Comparison of ENCODE assay signal across 27 cellular contexts in the genomic region with DNA sequence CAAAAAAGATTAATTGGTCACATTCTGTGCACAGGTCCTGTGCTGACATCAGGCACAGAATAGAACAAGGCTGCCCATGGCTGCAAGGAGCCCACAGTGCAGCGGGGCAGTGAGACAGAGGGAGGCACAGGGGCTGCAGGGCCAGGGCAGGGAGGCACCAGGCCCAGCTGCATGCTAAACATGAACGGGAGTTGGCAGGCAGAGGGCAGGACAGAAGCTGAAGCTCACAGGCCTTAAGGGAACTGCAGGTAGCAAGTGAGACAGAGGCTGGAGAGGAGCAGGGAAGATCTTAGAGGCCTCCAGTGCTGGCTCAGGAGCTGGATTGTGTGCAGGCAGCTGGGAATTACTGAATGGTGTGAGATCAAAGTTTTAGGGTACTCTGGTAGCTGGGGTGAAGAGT. TPM values are rescaled to one million over a fixed set of nuclear protein-coding genes. Genes with fewer than 3 reads are reported as not detected.
DNase-seq lines count a peak whose midpoint lies in the region; ATAC-seq, FAIRE-seq and TF ChIP-seq lines count a peak whose summit lies in the region.
"Had no signal": no experiment of that assay in that cellular context is flagged by ENCODE, and none has a peak within 500 bp of the region (broad histone marks: within the 10 kb centered on the region; RNA-seq: fewer than 3 reads in every experiment).

No MANE protein-coding gene starts in this region.

- POLR2A ChIA-PET in SK-N-SH (lab: Yijun Ruan, JAX): no interaction called here

- TF ChIP-seq RAD21 in SK-N-SH (IDR thresholded peaks at IDR 0.05; ENCODE audit: low read length): no peak

- no peak for FAIRE-seq in RCC 7860 (lab: Jason Lieb, UNC)
- FAIRE-seq: islet of Langerhans, urothelium cell line had no signal

- peak; percentile 23; the same call in 1 of the 3 replicates for ATAC-seq in SK-N-SH treated with all-trans-retinoic acid at 6 μM for 48 hours
- ATAC-seq: left ventricle myocardium superior, Right ventricle myocardium inferior had no signal

- TF ChIP-seq CTCF in SK-N-SH (IDR thresholded peaks at IDR 0.05) (no peak), colonic mucosa (IDR thresholded peaks at IDR 0.05) (no peak), coronary artery (IDR thresholded peaks at IDR 0.05) (no peak)

- H3K4me1 ChIP-seq in SK-N-SH (ENCODE audit: control insufficient read depth in 1 of 2, insufficient read depth in 2 of 2, low read depth in 1 of 2, low read length in 1 of 2) (no peaks in the 10 kb centered on the region; a peak in 1 of 4 replicates), colonic mucosa (no peaks in the 10 kb centered on the region)
- H3K4me1 ChIP-seq: HAP-1, suprapubic skin had no signal

- H3K9ac ChIP-seq in SK-N-SH (no peak overlapping the region), colonic mucosa (ENCODE audit: low read depth in 2 of 2, low read length in 2 of 2) (no peak overlapping the region)

- no peaks in the 10 kb centered on the region for H3F3A ChIP-seq in SK-N-SH (replicated peaks; ENCODE audit: insufficient read depth)

- H3K27ac ChIP-seq in SK-N-SH (ENCODE audit: low read depth in 2 of 2, low read length in 1 of 2) (no peak overlapping the region), colonic mucosa (no peak overlapping the region), coronary artery (no peak overlapping the region)
- H3K27ac ChIP-seq: suprapubic skin, WERI-Rb-1 had no signal

- no peaks in the 10 kb centered on the region for H3K9me2 ChIP-seq in SK-N-SH

- H3K27me3 ChIP-seq in SK-N-SH (ENCODE audit: insufficient read depth): no peaks in the 10 kb centered on the region
- no peaks in the 10 kb centered on the region for H3K27me3 ChIP-seq in colonic mucosa
- H3K27me3 ChIP-seq: suprapubic skin had no signal

- DNase-seq in SK-N-SH: no peak
- peak; percentile 3 for DNase-seq in NCI-H69 (lab: John Stamatoyannopoulos, UW)
- peak; percentile 17 for DNase-seq in colonic mucosa
- DNase-seq in RCC 7860 (ENCODE audit: low spot score): no peak
- no peak for DNase-seq in T-helper 9 cell
- DNase-seq in T-helper 1 cell: no peak
- no peak for DNase-seq in coronary artery (ENCODE audit: low spot score)
- DNase-seq: activated CD4-positive, alpha-beta T cell treated with anti-CD3 and anti-CD28 coated beads, Interleukin-2, amount 10 ng/mL, durations not matched to agents 7 days and 5 days; activated naive CD4-positive, alpha-beta T cell treated with Interleukin-2 at 50 U/mL for 16 hours; activated T-cell treated with anti-CD3 and anti-CD28 coated beads, Interleukin-2, amount 50 U/mL, for 72 hours; cerebellar nuclear complex; GF-D8; glutamatergic neuron; KBM-7; left ventricle myocardium superior; NCI-H1436 treated with DMSO at 0.1 percent for 48 hours; NCI-H510A treated with DMSO at 0.1 percent for 48 hours; stimulated activated CD4-positive, alpha-beta T cell treated with anti-CD3 and anti-CD28 coated beads, Interleukin-15, amount 100 ng/mL, for 24 hours; stimulated activated naive CD4-positive, alpha-beta T cell; WERI-Rb-1 had no signal

- no peaks in the 10 kb centered on the region for H3K9me3 ChIP-seq in SK-N-SH
- H3K9me3 ChIP-seq in colonic mucosa: no peaks in the 10 kb centered on the region
- H3K9me3 ChIP-seq: HAP-1, suprapubic skin had no signal

- no peak overlapping the region for H2AFZ ChIP-seq in SK-N-SH (ENCODE audit: low read depth)

- no peaks in the 10 kb centered on the region for H4K20me1 ChIP-seq in SK-N-SH (ENCODE audit: insufficient read depth)

- H3K4me3 ChIP-seq in SK-N-SH (ENCODE audit: low read depth in 2 of 2, low read length in 1 of 2) (no peak overlapping the region), colonic mucosa (no peak overlapping the region), coronary artery (no peak overlapping the region)
- H3K4me3 ChIP-seq: HAP-1, suprapubic skin had no signal

- WGBS in SK-N-SH (ENCODE audit: low lambda C conversion rate): 42% methylated on average over 2 of the region's 2 CpGs

- no peak for TF ChIP-seq EP300 in SK-N-SH (IDR thresholded peaks at IDR 0.05; ENCODE audit: borderline replicate concordance in 1 of 2, low read depth in 1 of 2, low read length in 1 of 2)

- CTCF ChIA-PET in SK-N-SH (lab: Yijun Ruan, JAX): interaction anchor here (0.6 to 5.2 kb wide), 4 partner anchors 20 to 67 kb away, joined by 3 to 71 read pairs (median 10); no protein-coding TSS in a partner anchor

- H3K79me2 ChIP-seq in SK-N-SH (ENCODE audit: insufficient read depth): no peaks in the 10 kb centered on the region

- intact Hi-C loops in colonic mucosa (cut with DNase I): no loop called here

- H3K4me2 ChIP-seq in SK-N-SH: no peak overlapping the region

- peaks cover 11 to 22% of the 10 kb centered on the region in 2 experiments for H3K36me3 ChIP-seq in SK-N-SH (replicated peaks in 1 of 2; ENCODE audit: control insufficient read depth in 1 of 2, insufficient read depth in 2 of 2, low read length in 1 of 2)
- no peaks in the 10 kb centered on the region for H3K36me3 ChIP-seq in colonic mucosa

TF ChIP-seq in SK-N-SH treated with all-trans-retinoic acid at 6 μM for 48 hours, 23 proteins besides CTCF, POLR2A, EP300 and RAD21 (continues in another document):
- TF ChIP-seq, protein P1, sequence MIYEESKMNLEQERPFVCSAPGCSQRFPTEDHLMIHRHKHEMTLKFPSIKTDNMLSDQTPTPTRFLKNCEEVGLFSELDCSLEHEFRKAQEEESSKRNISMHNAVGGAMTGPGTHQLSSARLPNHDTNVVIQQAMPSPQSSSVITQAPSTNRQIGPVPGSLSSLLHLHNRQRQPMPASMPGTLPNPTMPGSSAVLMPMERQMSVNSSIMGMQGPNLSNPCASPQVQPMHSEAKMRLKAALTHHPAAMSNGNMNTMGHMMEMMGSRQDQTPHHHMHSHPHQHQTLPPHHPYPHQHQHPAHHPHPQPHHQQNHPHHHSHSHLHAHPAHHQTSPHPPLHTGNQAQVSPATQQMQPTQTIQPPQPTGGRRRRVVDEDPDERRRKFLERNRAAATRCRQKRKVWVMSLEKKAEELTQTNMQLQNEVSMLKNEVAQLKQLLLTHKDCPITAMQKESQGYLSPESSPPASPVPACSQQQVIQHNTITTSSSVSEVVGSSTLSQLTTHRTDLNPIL (CRISPR knock-in tag; IDR thresholded peaks at IDR 0.05; ENCODE audit: low read depth): no peak
- TF ChIP-seq ISL1 (CRISPR knock-in tag; IDR thresholded peaks at IDR 0.05) (no peak), ESRRG (CRISPR knock-in tag; IDR thresholded peaks at IDR 0.05) (no peak), ZFP3 (CRISPR knock-in tag; IDR thresholded peaks at IDR 0.05) (no peak)
- TF ChIP-seq, protein P2, sequence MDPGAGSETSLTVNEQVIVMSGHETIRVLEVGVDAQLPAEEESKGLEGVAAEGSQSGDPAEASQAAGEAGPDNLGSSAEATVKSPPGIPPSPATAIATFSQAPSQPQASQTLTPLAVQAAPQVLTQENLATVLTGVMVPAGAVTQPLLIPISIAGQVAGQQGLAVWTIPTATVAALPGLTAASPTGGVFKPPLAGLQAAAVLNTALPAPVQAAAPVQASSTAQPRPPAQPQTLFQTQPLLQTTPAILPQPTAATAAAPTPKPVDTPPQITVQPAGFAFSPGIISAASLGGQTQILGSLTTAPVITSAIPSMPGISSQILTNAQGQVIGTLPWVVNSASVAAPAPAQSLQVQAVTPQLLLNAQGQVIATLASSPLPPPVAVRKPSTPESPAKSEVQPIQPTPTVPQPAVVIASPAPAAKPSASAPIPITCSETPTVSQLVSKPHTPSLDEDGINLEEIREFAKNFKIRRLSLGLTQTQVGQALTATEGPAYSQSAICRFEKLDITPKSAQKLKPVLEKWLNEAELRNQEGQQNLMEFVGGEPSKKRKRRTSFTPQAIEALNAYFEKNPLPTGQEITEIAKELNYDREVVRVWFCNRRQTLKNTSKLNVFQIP (CRISPR knock-in tag; IDR thresholded peaks at IDR 0.05; ENCODE audit: borderline replicate concordance, low read depth): no peak

TF ChIP-seq in SK-N-SH, 30 proteins besides CTCF, POLR2A, EP300 and RAD21 (continues in another document):
- TF ChIP-seq EZH2phosphoT487 (IDR thresholded peaks at IDR 0.05; ENCODE audit: borderline replicate concordance, low read depth) (no peak), SIN3A (IDR thresholded peaks at IDR 0.05; ENCODE audit: borderline replicate concordance, low read depth, low read length) (no peak), POLR2AphosphoS5 (IDR thresholded peaks at IDR 0.05; ENCODE audit: low read depth, low read length) (no peak), NFIC (IDR thresholded peaks at IDR 0.05; ENCODE audit: borderline replicate concordance) (no peak)
- TF ChIP-seq, protein P3, sequence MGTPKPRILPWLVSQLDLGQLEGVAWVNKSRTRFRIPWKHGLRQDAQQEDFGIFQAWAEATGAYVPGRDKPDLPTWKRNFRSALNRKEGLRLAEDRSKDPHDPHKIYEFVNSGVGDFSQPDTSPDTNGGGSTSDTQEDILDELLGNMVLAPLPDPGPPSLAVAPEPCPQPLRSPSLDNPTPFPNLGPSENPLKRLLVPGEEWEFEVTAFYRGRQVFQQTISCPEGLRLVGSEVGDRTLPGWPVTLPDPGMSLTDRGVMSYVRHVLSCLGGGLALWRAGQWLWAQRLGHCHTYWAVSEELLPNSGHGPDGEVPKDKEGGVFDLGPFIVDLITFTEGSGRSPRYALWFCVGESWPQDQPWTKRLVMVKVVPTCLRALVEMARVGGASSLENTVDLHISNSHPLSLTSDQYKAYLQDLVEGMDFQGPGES (IDR thresholded peaks at IDR 0.05; ENCODE audit: low read depth, low read length): no peak
- TF ChIP-seq, protein P4, sequence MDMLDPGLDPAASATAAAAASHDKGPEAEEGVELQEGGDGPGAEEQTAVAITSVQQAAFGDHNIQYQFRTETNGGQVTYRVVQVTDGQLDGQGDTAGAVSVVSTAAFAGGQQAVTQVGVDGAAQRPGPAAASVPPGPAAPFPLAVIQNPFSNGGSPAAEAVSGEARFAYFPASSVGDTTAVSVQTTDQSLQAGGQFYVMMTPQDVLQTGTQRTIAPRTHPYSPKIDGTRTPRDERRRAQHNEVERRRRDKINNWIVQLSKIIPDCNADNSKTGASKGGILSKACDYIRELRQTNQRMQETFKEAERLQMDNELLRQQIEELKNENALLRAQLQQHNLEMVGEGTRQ (IDR thresholded peaks at IDR 0.05; ENCODE audit: borderline replicate concordance, low read depth, low read length): no peak

RNA-seq across cellular contexts. Expression of a gene that starts 26.2 kb away (rescaled TPM):
- 33.2 and 34.0 TPM in 2 replicates for polyA plus RNA-seq in SK-N-SH (2012; rRNA removed)
- 45.5 and 62.1 TPM in 2 replicates for polyA plus RNA-seq in SK-N-SH (2012; cell fraction: cytosol; rRNA removed)
- polyA plus RNA-seq in SK-N-SH (2012; cell fraction: nucleus; rRNA removed): 44.1 and 55.4 TPM in 2 replicates
- total RNA-seq in colonic mucosa: 100 to 1,000 TPM; 203 to 264 TPM

RNA-seq across cellular contexts. Expression of a gene that starts 44.1 kb away (rescaled TPM):
- polyA plus RNA-seq in SK-N-SH (2012; rRNA removed): 39.6 and 40.8 TPM in 2 replicates
- 30.6 and 40.5 TPM in 2 replicates for polyA plus RNA-seq in SK-N-SH (2012; cell fraction: cytosol; rRNA removed)
- 5.9 and 7.6 TPM in 2 replicates for polyA plus RNA-seq in SK-N-SH (2012; cell fraction: nucleus; rRNA removed)
- 10 to 100 TPM in 1 of 2 donors, 1 to 10 TPM in 1; 6.8 to 14.6 TPM for total RNA-seq in colonic mucosa

RNA-seq across cellular contexts. Expression of a gene that starts 59.0 kb away (rescaled TPM):
- polyA plus RNA-seq in SK-N-SH (2012; rRNA removed): under 0.01 and 0.02 TPM in 2 replicates
- 0.01 and 0.04 TPM in 2 replicates for polyA plus RNA-seq in SK-N-SH (2012; cell fraction: cytosol; rRNA removed)
- polyA plus RNA-seq in SK-N-SH (2012; cell fraction: nucleus; rRNA removed): 0.01 TPM in 1 of 2 replicates, not detected in the other
- total RNA-seq in colonic mucosa: under 1 TPM; 0.58 to 0.59 TPM
- total RNA-seq: activated CD4-positive, alpha-beta T cell treated with anti-CD3 and anti-CD28 coated beads, Interleukin-2, amount 10 ng/mL, durations not matched to agents 7 days and 5 days; pulmonary artery endothelial cell had no signal

Comparison
In these comparisons a context has a peak if more than half of its experiments do, and no peak if none do; other contexts are left out.
1. DNase-seq: peak in NCI-H69 (single experiment) and colonic mucosa (single experiment); none in SK-N-SH (single experiment), RCC 7860 (single experiment), T-helper 9 cell (single experiment), T-helper 1 cell (0 of 5) and coronary artery (single experiment).